23 cellular contexts compared by ENCODE assay signal in the genomic region with DNA sequence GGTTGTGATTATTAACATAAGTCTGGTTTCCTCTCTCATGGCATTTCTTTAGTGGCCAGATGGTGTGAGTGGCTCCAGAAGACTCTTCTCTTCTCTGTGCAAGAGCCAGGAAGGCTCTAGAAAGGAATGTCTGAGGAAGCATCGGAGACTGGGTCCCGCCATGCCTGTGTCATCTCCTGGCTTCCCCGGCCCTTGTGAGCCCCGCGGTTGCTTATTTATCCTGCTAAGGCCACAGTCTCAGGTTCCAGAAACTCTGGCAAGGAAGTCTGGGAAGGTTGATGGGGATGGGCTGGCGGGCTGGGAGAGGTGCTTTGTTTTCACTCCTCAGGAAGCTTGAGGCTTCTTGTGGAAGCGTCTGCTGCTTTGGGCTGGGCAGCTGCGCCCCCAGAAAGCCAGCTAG. TPM values are rescaled to one million over a fixed set of nuclear protein-coding genes. Genes with fewer than 3 reads are reported as not detected.
DNase-seq lines count a peak whose midpoint lies in the region; ATAC-seq and TF ChIP-seq lines count a peak whose summit lies in the region.
"Had no signal": no experiment of that assay in that cellular context is flagged by ENCODE, and none has a peak within 500 bp of the region (broad histone marks: within the 10 kb centered on the region; RNA-seq: fewer than 3 reads in every experiment).

No MANE protein-coding gene starts in this region.

- in situ Hi-C loops in brain microvascular endothelial cell (cut with HindIII; ENCODE audit: low pct_ligation_motif_present, low sequenced_read_pairs), result no loop called here
- in situ Hi-C loops in GM13976 (cut with MboI; ENCODE audit: low sequenced_read_pairs, unreplicated experiment), result no loop called here

- POLR2A ChIA-PET in CD4-positive, alpha-beta T cell (lab: Charles Lee), result no interaction called here

- no peaks in the 10 kb centered on the region for H3K27me3 Mint-ChIP-seq in CD4-positive, alpha-beta T cell
- H3K27me3 Mint-ChIP-seq in mesothelial cell of epicardium (ENCODE audit: low read depth), result no peaks in the 10 kb centered on the region
- H3K27me3 Mint-ChIP-seq in stimulated activated memory B cell treated with anti-CD40 and anti-IgM and Interleukin-4, amounts not matched to agents 10 μg/mL and 1 μg/mL and 100 μg/mL, for 72 hours, result no peaks in the 10 kb centered on the region
- H3K27me3 Mint-ChIP-seq: IgD-negative memory B cell had no signal

- H3K27ac ChIP-seq in CD4-positive, alpha-beta T cell (ENCODE audit: low read depth, low read length), result no peak overlapping the region
- H3K27ac ChIP-seq in HL-60 (replicated peaks), result peak overlapping the region; percentile 76; the same call in 1 of the 2 replicates
- H3K27ac ChIP-seq in brain microvascular endothelial cell, result peak overlapping the region; percentile 3
- H3K27ac ChIP-seq: right lobe of liver, SK-N-MC, suprapubic skin had no signal

- H3K4me3 ChIP-seq in HL-60 (replicated peaks; ENCODE audit: insufficient read depth, low read length), result no peak overlapping the region
- no peak overlapping the region for H3K4me3 ChIP-seq in brain microvascular endothelial cell (ENCODE audit: low read depth, low read length)
- H3K4me3 ChIP-seq: right lobe of liver, SK-N-MC, suprapubic skin had no signal

- no peak overlapping the region for H3K4me3 Mint-ChIP-seq in CD4-positive, alpha-beta T cell
- H3K4me3 Mint-ChIP-seq in mesothelial cell of epicardium, result no peak overlapping the region
- no peak overlapping the region for H3K4me3 Mint-ChIP-seq in stimulated activated memory B cell treated with anti-CD40 and anti-IgM and Interleukin-4, amounts not matched to agents 10 μg/mL and 1 μg/mL and 100 μg/mL, for 72 hours

- no peak for TF ChIP-seq CTCF in CD4-positive, alpha-beta T cell (IDR thresholded peaks at IDR 0.05)
- TF ChIP-seq CTCF in HL-60 (IDR thresholded peaks at IDR 0.05; ENCODE audit: insufficient read depth, low read length), result no peak
- no peak for TF ChIP-seq CTCF in brain microvascular endothelial cell (IDR thresholded peaks at IDR 0.05; ENCODE audit: low read depth, low read length, missing control alignments)
- no peak for TF ChIP-seq CTCF in mesothelial cell of epicardium (IDR thresholded peaks at IDR 0.05; ENCODE audit: unreplicated experiment)
- no peak for TF ChIP-seq CTCF in GM13976 (IDR thresholded peaks at IDR 0.05; ENCODE audit: borderline replicate concordance, control extremely low read depth, extremely low read depth, insufficient read depth, missing control alignments)

- ATAC-seq in CD4-positive, alpha-beta T cell (ENCODE audit: poor library complexity), result no peak
- ATAC-seq in stimulated activated memory B cell treated with anti-CD40 and anti-IgM and Interleukin-4, amounts not matched to agents 10 μg/mL and 1 μg/mL and 100 μg/mL, for 72 hours, result no peak
- ATAC-seq in GM18519 (IDR thresholded peaks at IDR 0.05; ENCODE audit: low FRiP score, unreplicated experiment) (no peak), GM18909 (IDR thresholded peaks at IDR 0.05; ENCODE audit: poor library complexity, unreplicated experiment) (no peak)

- H3K4me1 Mint-ChIP-seq in CD4-positive, alpha-beta T cell (ENCODE audit: low read depth), result peaks cover 45% of the 10 kb centered on the region
- peaks cover 6% of the 10 kb centered on the region for H3K4me1 Mint-ChIP-seq in mesothelial cell of epicardium
- H3K4me1 Mint-ChIP-seq in stimulated activated memory B cell treated with anti-CD40 and anti-IgM and Interleukin-4, amounts not matched to agents 10 μg/mL and 1 μg/mL and 100 μg/mL, for 72 hours, result peaks cover 6% of the 10 kb centered on the region

- no peaks in the 10 kb centered on the region for H3K27me3 ChIP-seq in CD4-positive, alpha-beta T cell (ENCODE audit: control insufficient read depth, insufficient read depth, low read length)
- H3K27me3 ChIP-seq in HL-60 (ENCODE audit: insufficient read depth, poor library complexity, severe bottlenecking), result no peaks in the 10 kb centered on the region
- H3K27me3 ChIP-seq in brain microvascular endothelial cell (replicated peaks), result no peaks in the 10 kb centered on the region
- H3K27me3 ChIP-seq: right lobe of liver, suprapubic skin had no signal

- peak overlapping the region; percentile 47 for H3K27ac Mint-ChIP-seq in CD4-positive, alpha-beta T cell
- peak overlapping the region; percentile 6 for H3K27ac Mint-ChIP-seq in mesothelial cell of epicardium
- H3K27ac Mint-ChIP-seq in stimulated activated memory B cell treated with anti-CD40 and anti-IgM and Interleukin-4, amounts not matched to agents 10 μg/mL and 1 μg/mL and 100 μg/mL, for 72 hours, result no peak overlapping the region
- H3K27ac Mint-ChIP-seq: IgD-negative memory B cell had no signal

- DNase-seq in CD4-positive, alpha-beta T cell, result no peak
- DNase-seq in HL-60 (ENCODE audit: low read depth in 1 of 2, low spot score in 1 of 2) (no peak), brain microvascular endothelial cell (no peak), mesothelial cell of epicardium (ENCODE audit: low spot score in 2 of 2, unreplicated experiment in 2 of 2) (no peak), GM13976 (ENCODE audit: low spot score) (no peak)
- DNase-seq: activated CD4-positive, alpha-beta T cell treated with anti-CD3 and anti-CD28 coated beads, Interleukin-2, amount 50 U/mL, for 1 hour; activated naive CD4-positive, alpha-beta T cell treated with anti-CD3 and anti-CD28 coated beads, Interleukin-2, amount 50 U/mL, for 16 hours; activated T-cell treated with anti-CD3 and anti-CD28 coated beads for 4 hours; Calu3; effector CD4-positive, alpha-beta T cell; GOT3; mesenchymal stem cell; MV-4-11; OCI-M1; right lobe of liver; stimulated activated CD4-positive, alpha-beta T cell treated with anti-CD3 and anti-CD28 coated beads, Interleukin-1b, Interleukin-23, amount 100 ng/mL, for 48 hours had no signal

- no peaks in the 10 kb centered on the region for H3K9me3 ChIP-seq in CD4-positive, alpha-beta T cell (ENCODE audit: control insufficient read depth, low read length)
- H3K9me3 ChIP-seq: right lobe of liver, suprapubic skin had no signal

- intact Hi-C loops in CD4-positive, alpha-beta T cell (cut with DNase I, micrococcal nuclease), result no loop called here

- peaks cover 22% of the 10 kb centered on the region for H3K36me3 Mint-ChIP-seq in CD4-positive, alpha-beta T cell (ENCODE audit: low read depth)
- peaks cover 5% of the 10 kb centered on the region for H3K36me3 Mint-ChIP-seq in mesothelial cell of epicardium
- H3K36me3 Mint-ChIP-seq in stimulated activated memory B cell treated with anti-CD40 and anti-IgM and Interleukin-4, amounts not matched to agents 10 μg/mL and 1 μg/mL and 100 μg/mL, for 72 hours, result peaks cover 24% of the 10 kb centered on the region
- H3K36me3 Mint-ChIP-seq: IgD-negative memory B cell had no signal

- CTCF ChIA-PET in CD4-positive, alpha-beta T cell (lab: Charles Lee), result interaction anchor here (0.8 kb wide), 1 partner anchor 83 kb away, joined by 3 read pairs; no protein-coding TSS in a partner anchor

- H3K9me3 Mint-ChIP-seq in CD4-positive, alpha-beta T cell, result no peaks in the 10 kb centered on the region
- no peaks in the 10 kb centered on the region for H3K9me3 Mint-ChIP-seq in mesothelial cell of epicardium
- no peaks in the 10 kb centered on the region for H3K9me3 Mint-ChIP-seq in stimulated activated memory B cell treated with anti-CD40 and anti-IgM and Interleukin-4, amounts not matched to agents 10 μg/mL and 1 μg/mL and 100 μg/mL, for 72 hours
- H3K9me3 Mint-ChIP-seq: IgD-negative memory B cell had no signal

- peaks cover 9% of the 10 kb centered on the region for H3K36me3 ChIP-seq in brain microvascular endothelial cell (replicated peaks)
- H3K36me3 ChIP-seq: right lobe of liver, suprapubic skin had no signal

RNA-seq across cellular contexts. Expression of a gene that starts 18.9 kb away (rescaled TPM):
- total RNA-seq in CD4-positive, alpha-beta T cell, result 10 to 100 TPM; 60.0 to 64.8 TPM
- 69.6 to 74.6 TPM (median 72.4 TPM) in 3 replicates for total RNA-seq in mesothelial cell of epicardium

RNA-seq across cellular contexts. Expression of a gene that starts 53.9 kb away (rescaled TPM):
- total RNA-seq in CD4-positive, alpha-beta T cell, result under 1 TPM; 0.77 to 0.87 TPM
- 6.3 to 6.4 TPM (median 6.4 TPM) in 3 replicates for total RNA-seq in mesothelial cell of epicardium

RNA-seq across cellular contexts. Expression of a gene that starts 57.4 kb away (rescaled TPM):
- 1 to 10 TPM; 1.2 to 1.5 TPM for total RNA-seq in CD4-positive, alpha-beta T cell
- total RNA-seq in mesothelial cell of epicardium, result 1.7 to 2.5 TPM (median 2.4 TPM) in 3 replicates
- total RNA-seq: bronchial epithelial cell, Calu3, right lobe of liver had no signal
